Comparison of ENCODE assay signal across 1 cellular context in the genomic region with DNA sequence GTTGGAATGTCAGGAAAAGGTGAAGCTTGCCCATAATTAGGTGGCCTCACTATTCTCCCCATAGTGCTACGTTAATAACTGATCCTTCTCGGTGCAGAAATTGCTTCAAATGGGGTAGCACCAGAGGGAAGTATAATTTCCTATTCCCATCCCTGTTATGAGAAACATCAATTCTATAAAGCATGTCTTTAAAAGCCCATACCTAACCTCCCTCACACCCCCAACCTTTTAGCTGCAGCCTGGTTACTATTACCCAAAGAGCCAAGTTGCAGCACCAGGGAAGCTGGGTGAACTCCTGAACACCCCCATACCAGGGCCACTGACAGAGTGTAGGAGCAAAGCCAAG.
TF ChIP-seq lines count a peak whose summit lies in the region.

No MANE protein-coding gene starts in this region.

TF ChIP-seq in liver, 16 proteins besides CTCF, POLR2A, EP300 and RAD21 (continued from another document):
- TF ChIP-seq GABPA (IDR thresholded peaks at IDR 0.05 in 1 of 2, conservative IDR thresholded peaks at IDR 0.05 in 1 of 2) (no peak), HNF4G (IDR thresholded peaks at IDR 0.05) (no peak), RXRA (IDR thresholded peaks at IDR 0.05) (no peak), HNF4A (conservative IDR thresholded peaks at IDR 0.05) (no peak), NR2F2 (IDR thresholded peaks at IDR 0.05) (no peak), EGR1 (IDR thresholded peaks at IDR 0.05; ENCODE audit: low read depth in 2 of 2) (no peak), FOXA2 (IDR thresholded peaks at IDR 0.05) (no peak), SP1 (IDR thresholded peaks at IDR 0.05) (no peak)
- TF ChIP-seq, protein P1, sequence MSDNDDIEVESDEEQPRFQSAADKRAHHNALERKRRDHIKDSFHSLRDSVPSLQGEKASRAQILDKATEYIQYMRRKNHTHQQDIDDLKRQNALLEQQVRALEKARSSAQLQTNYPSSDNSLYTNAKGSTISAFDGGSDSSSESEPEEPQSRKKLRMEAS (IDR thresholded peaks at IDR 0.05) = no peak
- TF ChIP-seq, protein P2, sequence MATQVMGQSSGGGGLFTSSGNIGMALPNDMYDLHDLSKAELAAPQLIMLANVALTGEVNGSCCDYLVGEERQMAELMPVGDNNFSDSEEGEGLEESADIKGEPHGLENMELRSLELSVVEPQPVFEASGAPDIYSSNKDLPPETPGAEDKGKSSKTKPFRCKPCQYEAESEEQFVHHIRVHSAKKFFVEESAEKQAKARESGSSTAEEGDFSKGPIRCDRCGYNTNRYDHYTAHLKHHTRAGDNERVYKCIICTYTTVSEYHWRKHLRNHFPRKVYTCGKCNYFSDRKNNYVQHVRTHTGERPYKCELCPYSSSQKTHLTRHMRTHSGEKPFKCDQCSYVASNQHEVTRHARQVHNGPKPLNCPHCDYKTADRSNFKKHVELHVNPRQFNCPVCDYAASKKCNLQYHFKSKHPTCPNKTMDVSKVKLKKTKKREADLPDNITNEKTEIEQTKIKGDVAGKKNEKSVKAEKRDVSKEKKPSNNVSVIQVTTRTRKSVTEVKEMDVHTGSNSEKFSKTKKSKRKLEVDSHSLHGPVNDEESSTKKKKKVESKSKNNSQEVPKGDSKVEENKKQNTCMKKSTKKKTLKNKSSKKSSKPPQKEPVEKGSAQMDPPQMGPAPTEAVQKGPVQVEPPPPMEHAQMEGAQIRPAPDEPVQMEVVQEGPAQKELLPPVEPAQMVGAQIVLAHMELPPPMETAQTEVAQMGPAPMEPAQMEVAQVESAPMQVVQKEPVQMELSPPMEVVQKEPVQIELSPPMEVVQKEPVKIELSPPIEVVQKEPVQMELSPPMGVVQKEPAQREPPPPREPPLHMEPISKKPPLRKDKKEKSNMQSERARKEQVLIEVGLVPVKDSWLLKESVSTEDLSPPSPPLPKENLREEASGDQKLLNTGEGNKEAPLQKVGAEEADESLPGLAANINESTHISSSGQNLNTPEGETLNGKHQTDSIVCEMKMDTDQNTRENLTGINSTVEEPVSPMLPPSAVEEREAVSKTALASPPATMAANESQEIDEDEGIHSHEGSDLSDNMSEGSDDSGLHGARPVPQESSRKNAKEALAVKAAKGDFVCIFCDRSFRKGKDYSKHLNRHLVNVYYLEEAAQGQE (IDR thresholded peaks at IDR 0.05) = no peak
- TF ChIP-seq, protein P3, sequence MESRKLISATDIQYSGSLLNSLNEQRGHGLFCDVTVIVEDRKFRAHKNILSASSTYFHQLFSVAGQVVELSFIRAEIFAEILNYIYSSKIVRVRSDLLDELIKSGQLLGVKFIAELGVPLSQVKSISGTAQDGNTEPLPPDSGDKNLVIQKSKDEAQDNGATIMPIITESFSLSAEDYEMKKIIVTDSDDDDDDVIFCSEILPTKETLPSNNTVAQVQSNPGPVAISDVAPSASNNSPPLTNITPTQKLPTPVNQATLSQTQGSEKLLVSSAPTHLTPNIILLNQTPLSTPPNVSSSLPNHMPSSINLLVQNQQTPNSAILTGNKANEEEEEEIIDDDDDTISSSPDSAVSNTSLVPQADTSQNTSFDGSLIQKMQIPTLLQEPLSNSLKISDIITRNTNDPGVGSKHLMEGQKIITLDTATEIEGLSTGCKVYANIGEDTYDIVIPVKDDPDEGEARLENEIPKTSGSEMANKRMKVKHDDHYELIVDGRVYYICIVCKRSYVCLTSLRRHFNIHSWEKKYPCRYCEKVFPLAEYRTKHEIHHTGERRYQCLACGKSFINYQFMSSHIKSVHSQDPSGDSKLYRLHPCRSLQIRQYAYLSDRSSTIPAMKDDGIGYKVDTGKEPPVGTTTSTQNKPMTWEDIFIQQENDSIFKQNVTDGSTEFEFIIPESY (IDR thresholded peaks at IDR 0.05) = no peak
